16 cellular contexts compared by ENCODE assay signal in genomic region chr10:36634916-36635315, GRCh38.
DNase-seq lines count a peak whose midpoint lies in the region; ATAC-seq and TF ChIP-seq lines count a peak whose summit lies in the region.
"Had no signal": no experiment of that assay in that cellular context is flagged by ENCODE, and none has a peak within 500 bp of the region (broad histone marks: within the 10 kb centered on the region; RNA-seq: fewer than 3 reads in every experiment).

No MANE protein-coding gene starts in this region.

- H3K4me3 ChIP-seq in SK-N-SH (ENCODE audit: low read depth in 2 of 2, low read length in 1 of 2) (no peak overlapping the region), fibroblast of mammary gland (ENCODE audit: control insufficient read depth, low read depth, low read length) (no peak overlapping the region)
- H3K4me3 ChIP-seq: esophagus squamous epithelium, upper lobe of right lung had no signal

- H3K79me2 ChIP-seq in SK-N-SH (ENCODE audit: insufficient read depth), result no peaks in the 10 kb centered on the region

- no peak for TF ChIP-seq RAD21 in SK-N-SH (IDR thresholded peaks at IDR 0.05; ENCODE audit: low read length)

- TF ChIP-seq EP300 in SK-N-SH (IDR thresholded peaks at IDR 0.05; ENCODE audit: borderline replicate concordance in 1 of 2, low read depth in 1 of 2, low read length in 1 of 2), result peak in 1 of 2 experiments; percentile 75; a peak in 2 of 4 replicates

- DNase-seq in GM04503 (ENCODE audit: low read depth), result peak; percentile 38
- no peak for DNase-seq in SK-N-SH
- peak; percentile 68 for DNase-seq in fibroblast of mammary gland (ENCODE audit: low read depth)
- peak; percentile 17 for DNase-seq in smooth muscle cell of the brain vasculature (ENCODE audit: low read depth, low spot score)
- DNase-seq in left cardiac atrium, result no peak
- DNase-seq in GM20000 (ENCODE audit: low spot score), result no peak
- DNase-seq in NCI-H446 treated with DMSO at 0.1 percent for 48 hours (lab: John Stamatoyannopoulos, UW), result no peak
- DNase-seq in anterior cingulate cortex (lab: John Stamatoyannopoulos, UW), result no peak
- DNase-seq: activated CD4-positive, alpha-beta T cell treated with anti-CD3 and anti-CD28 coated beads, Interleukin-2, amount 10 ng/mL, durations not matched to agents 7 days and 5 days; activated naive CD4-positive, alpha-beta T cell treated with anti-CD3 and anti-CD28 coated beads for 36 hours; esophagus squamous epithelium; hippocampal formation; MV-4-11; SW 1271; upper lobe of right lung had no signal

- POLR2A ChIA-PET in SK-N-SH (lab: Yijun Ruan, JAX), result no interaction called here

- CTCF ChIA-PET in SK-N-SH (lab: Yijun Ruan, JAX), result no interaction called here

- H2AFZ ChIP-seq in SK-N-SH (ENCODE audit: low read depth), result no peak overlapping the region; the same call in 1 of the 2 replicates

- TF ChIP-seq CTCF in SK-N-SH (IDR thresholded peaks at IDR 0.05) (no peak), fibroblast of mammary gland (conservative IDR thresholded peaks at IDR 0.05; ENCODE audit: control insufficient read depth, insufficient read depth, low read depth, low read length) (no peak), GM20000 (IDR thresholded peaks at IDR 0.05; ENCODE audit: extremely low read depth, missing control alignments) (no peak)

- H3K9ac ChIP-seq in SK-N-SH, result no peak overlapping the region

- H3K27me3 ChIP-seq in SK-N-SH (ENCODE audit: insufficient read depth), result no peaks in the 10 kb centered on the region
- H3K27me3 ChIP-seq: esophagus squamous epithelium, upper lobe of right lung had no signal

- H3K27ac ChIP-seq in SK-N-SH (ENCODE audit: low read depth in 2 of 2, low read length in 1 of 2), result peak overlapping the region in 1 of 2 experiments; percentile 59; a peak in 3 of 4 replicates
- H3K27ac ChIP-seq: esophagus squamous epithelium, upper lobe of right lung had no signal

- no peaks in the 10 kb centered on the region; the same call in 1 of the 2 replicates for H3K9me3 ChIP-seq in SK-N-SH
- H3K9me3 ChIP-seq: esophagus squamous epithelium, upper lobe of right lung had no signal

- no peak for ATAC-seq in left cardiac atrium
- ATAC-seq: Panc1, upper lobe of right lung had no signal

- no peaks in the 10 kb centered on the region for H3K36me3 ChIP-seq in SK-N-SH (replicated peaks in 1 of 2; ENCODE audit: control insufficient read depth in 1 of 2, insufficient read depth in 2 of 2, low read length in 1 of 2)
- H3K36me3 ChIP-seq: esophagus squamous epithelium, upper lobe of right lung had no signal

- no peaks in the 10 kb centered on the region for H4K20me1 ChIP-seq in SK-N-SH (ENCODE audit: insufficient read depth)

- H3K4me2 ChIP-seq in SK-N-SH, result peak overlapping the region; percentile 40

- no peaks in the 10 kb centered on the region for H3K9me2 ChIP-seq in SK-N-SH

- H3F3A ChIP-seq in SK-N-SH (replicated peaks; ENCODE audit: insufficient read depth), result peaks cover 21% of the 10 kb centered on the region

- WGBS in SK-N-SH (ENCODE audit: low lambda C conversion rate), result 26% methylated on average over 4 of the region's 4 CpGs

- intact Hi-C loops in left cardiac atrium (cut with DNase I), result no loop called here

- peaks cover 0 to 16% of the 10 kb centered on the region in 2 experiments; a peak in 1 of 4 replicates for H3K4me1 ChIP-seq in SK-N-SH (ENCODE audit: control insufficient read depth in 1 of 2, insufficient read depth in 2 of 2, low read depth in 1 of 2, low read length in 1 of 2)
- H3K4me1 ChIP-seq: esophagus squamous epithelium, upper lobe of right lung had no signal

TF ChIP-seq in SK-N-SH, 30 proteins besides CTCF, POLR2A, EP300 and RAD21:
- TF ChIP-seq NFIC (IDR thresholded peaks at IDR 0.05; ENCODE audit: borderline replicate concordance) (peak; percentile 90), SMC3 (IDR thresholded peaks at IDR 0.05; ENCODE audit: low read depth, low read length) (no peak), USF2 (IDR thresholded peaks at IDR 0.05; ENCODE audit: borderline replicate concordance, low read depth, low read length) (no peak), FOSL2 (IDR thresholded peaks at IDR 0.05; ENCODE audit: borderline replicate concordance, low read depth) (peak; percentile 64; the same call in 1 of the 2 replicates), TAF1 (IDR thresholded peaks at IDR 0.05; ENCODE audit: borderline replicate concordance, low read depth, low read length) (no peak), GABPA (IDR thresholded peaks at IDR 0.05; ENCODE audit: low read depth) (no peak), GATA2 (CRISPR knock-in tag; IDR thresholded peaks at IDR 0.05) (no peak), MXI1 (IDR thresholded peaks at IDR 0.05; ENCODE audit: low read depth, low read length) (no peak), CHD2 (IDR thresholded peaks at IDR 0.05; ENCODE audit: low read length, partially characterized antibody) (no peak), FOXM1 (IDR thresholded peaks at IDR 0.05; ENCODE audit: low read depth) (no peak), YY1 (IDR thresholded peaks at IDR 0.05; ENCODE audit: low read depth) (no peak), EZH2phosphoT487 (IDR thresholded peaks at IDR 0.05; ENCODE audit: borderline replicate concordance, low read depth) (no peak), TEAD4 (IDR thresholded peaks at IDR 0.05; ENCODE audit: borderline replicate concordance, insufficient read depth) (no peak), POLR2AphosphoS5 (IDR thresholded peaks at IDR 0.05; ENCODE audit: low read depth, low read length) (no peak), TCF12 (IDR thresholded peaks at IDR 0.05) (peak; percentile 79), JUND (IDR thresholded peaks at IDR 0.05) (peak; percentile 80), MEF2A (IDR thresholded peaks at IDR 0.05; ENCODE audit: borderline replicate concordance, low read depth) (0 out of 2 replicates have a peak, but pooled peaks have one; percentile 14), IRF3 (IDR thresholded peaks at IDR 0.05; ENCODE audit: low read depth, low read length) (no peak), PBX3 (IDR thresholded peaks at IDR 0.05) (peak; percentile 85), FOXJ3 (CRISPR knock-in tag; IDR thresholded peaks at IDR 0.05) (no peak), MAX (IDR thresholded peaks at IDR 0.05; ENCODE audit: low read depth) (no peak)
- TF ChIP-seq, protein P1, sequence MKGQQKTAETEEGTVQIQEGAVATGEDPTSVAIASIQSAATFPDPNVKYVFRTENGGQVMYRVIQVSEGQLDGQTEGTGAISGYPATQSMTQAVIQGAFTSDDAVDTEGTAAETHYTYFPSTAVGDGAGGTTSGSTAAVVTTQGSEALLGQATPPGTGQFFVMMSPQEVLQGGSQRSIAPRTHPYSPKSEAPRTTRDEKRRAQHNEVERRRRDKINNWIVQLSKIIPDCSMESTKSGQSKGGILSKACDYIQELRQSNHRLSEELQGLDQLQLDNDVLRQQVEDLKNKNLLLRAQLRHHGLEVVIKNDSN (IDR thresholded peaks at IDR 0.05; ENCODE audit: borderline replicate concordance, low read depth), result no peak
- TF ChIP-seq, protein P2, sequence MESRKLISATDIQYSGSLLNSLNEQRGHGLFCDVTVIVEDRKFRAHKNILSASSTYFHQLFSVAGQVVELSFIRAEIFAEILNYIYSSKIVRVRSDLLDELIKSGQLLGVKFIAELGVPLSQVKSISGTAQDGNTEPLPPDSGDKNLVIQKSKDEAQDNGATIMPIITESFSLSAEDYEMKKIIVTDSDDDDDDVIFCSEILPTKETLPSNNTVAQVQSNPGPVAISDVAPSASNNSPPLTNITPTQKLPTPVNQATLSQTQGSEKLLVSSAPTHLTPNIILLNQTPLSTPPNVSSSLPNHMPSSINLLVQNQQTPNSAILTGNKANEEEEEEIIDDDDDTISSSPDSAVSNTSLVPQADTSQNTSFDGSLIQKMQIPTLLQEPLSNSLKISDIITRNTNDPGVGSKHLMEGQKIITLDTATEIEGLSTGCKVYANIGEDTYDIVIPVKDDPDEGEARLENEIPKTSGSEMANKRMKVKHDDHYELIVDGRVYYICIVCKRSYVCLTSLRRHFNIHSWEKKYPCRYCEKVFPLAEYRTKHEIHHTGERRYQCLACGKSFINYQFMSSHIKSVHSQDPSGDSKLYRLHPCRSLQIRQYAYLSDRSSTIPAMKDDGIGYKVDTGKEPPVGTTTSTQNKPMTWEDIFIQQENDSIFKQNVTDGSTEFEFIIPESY (IDR thresholded peaks at IDR 0.05; ENCODE audit: borderline replicate concordance, low read depth), result no peak

Comparison
In these comparisons a context has a peak if more than half of its experiments do, and no peak if none do; other contexts are left out.
1. DNase-seq: peak in GM04503 (single experiment), fibroblast of mammary gland (single experiment) and smooth muscle cell of the brain vasculature (single experiment); none in SK-N-SH (single experiment), left cardiac atrium (single experiment), GM20000 (single experiment), NCI-H446 treated with DMSO at 0.1 percent for 48 hours (single experiment) and anterior cingulate cortex (0 of 58).